1 cellular context compared by ENCODE assay signal in genomic region chr2:144048631-144049060, GRCh38.
A peak's percentile ranks its signal among the peaks of the same experiment; 100 is the strongest.
TF ChIP-seq lines count a peak whose summit lies in the region.

No MANE protein-coding gene starts in this region.

TF ChIP-seq in K562, 482 proteins besides CTCF, POLR2A, EP300 and RAD21 (continued from another document and continues in another):
- TF ChIP-seq ZBTB11 (CRISPR knock-in tag; IDR thresholded peaks at IDR 0.05) (no peak), ZNF449 (CRISPR knock-in tag; IDR thresholded peaks at IDR 0.05) (no peak), EWSR1 (IDR thresholded peaks at IDR 0.05; ENCODE audit: borderline replicate concordance, low read depth, partially characterized antibody) (no peak), ZZZ3 (IDR thresholded peaks at IDR 0.05) (no peak), NR3C1 (CRISPR knock-in tag; IDR thresholded peaks at IDR 0.05) (no peak), HSF4 (CRISPR knock-in tag; IDR thresholded peaks at IDR 0.05; ENCODE audit: borderline replicate concordance) (no peak), RFX5 (IDR thresholded peaks at IDR 0.05; ENCODE audit: low read depth, low read length) (no peak), ZNF3 (CRISPR knock-in tag; IDR thresholded peaks at IDR 0.05) (no peak), NKRF (IDR thresholded peaks at IDR 0.05; ENCODE audit: borderline replicate concordance) (no peak), TSHZ1 (CRISPR knock-in tag; IDR thresholded peaks at IDR 0.05) (no peak), ZFP91 (CRISPR knock-in tag; IDR thresholded peaks at IDR 0.05) (no peak), CHD4 (IDR thresholded peaks at IDR 0.05; ENCODE audit: insufficient read depth, insufficient replicate concordance, low read depth, low read length, poor library complexity, severe bottlenecking) (no peak), MXD1 (CRISPR knock-in tag; IDR thresholded peaks at IDR 0.05; ENCODE audit: borderline replicate concordance, poor library complexity, severe bottlenecking) (no peak), CC2D1A (IDR thresholded peaks at IDR 0.05) (no peak), ARID3A (IDR thresholded peaks at IDR 0.05; ENCODE audit: borderline replicate concordance, low read depth, low read length) (peak; percentile 34; the same call in 1 of the 2 replicates), PURB (CRISPR knock-in tag; IDR thresholded peaks at IDR 0.05; ENCODE audit: low read depth) (no peak), TAF15 (IDR thresholded peaks at IDR 0.05; ENCODE audit: low read depth, low read length) (no peak), HDGF (IDR thresholded peaks at IDR 0.05) (no peak), CBFA2T2 (conservative IDR thresholded peaks at IDR 0.05) (peak; percentile 65), JUNB (CRISPR knock-in tag; conservative IDR thresholded peaks at IDR 0.05) (no peak), SNAPC5 (CRISPR knock-in tag; IDR thresholded peaks at IDR 0.05) (no peak), HDAC3 (IDR thresholded peaks at IDR 0.05; ENCODE audit: borderline replicate concordance, partially characterized antibody) (no peak), PHF20 (IDR thresholded peaks at IDR 0.05; ENCODE audit: partially characterized antibody) (peak; percentile 24), RBFOX2 (IDR thresholded peaks at IDR 0.05; ENCODE audit: low read depth, low read length) (no peak), ETV6 (IDR thresholded peaks at IDR 0.05; ENCODE audit: borderline replicate concordance in 1 of 2, low read depth in 2 of 2, low read length in 1 of 2) (no peak), ETV6 (CRISPR knock-in tag; IDR thresholded peaks at IDR 0.05; ENCODE audit: borderline replicate concordance) (no peak), MGA (IDR thresholded peaks at IDR 0.05) (peak; percentile 24; the same call in 1 of the 2 replicates)
